Comparison of ENCODE assay signal across 17 cellular contexts in genomic region chr19:15412832-15413231, GRCh38. TPM values are rescaled to one million over a fixed set of nuclear protein-coding genes. Genes with fewer than 3 reads are reported as not detected.
DNase-seq lines count a peak whose midpoint lies in the region; ATAC-seq and TF ChIP-seq lines count a peak whose summit lies in the region.
"Had no signal": no experiment of that assay in that cellular context is flagged by ENCODE, and none has a peak within 500 bp of the region (broad histone marks: within the 10 kb centered on the region; RNA-seq: fewer than 3 reads in every experiment).

No MANE protein-coding gene starts in this region.

- H3K9me3 ChIP-seq in adrenal gland (replicated peaks in 1 of 3) = no peaks in the 10 kb centered on the region
- no peaks in the 10 kb centered on the region for H3K9me3 ChIP-seq in muscle layer of colon (ENCODE audit: low read length)
- H3K9me3 ChIP-seq in neuronal stem cell (replicated peaks in 1 of 2; ENCODE audit: control insufficient read depth in 2 of 2, insufficient read depth in 1 of 2, low read depth in 1 of 2, low read length in 2 of 2) = peaks cover 0 to 7% of the 10 kb centered on the region in 2 donors
- H3K9me3 ChIP-seq: body of pancreas had no signal

- H3K9ac ChIP-seq in muscle layer of colon (ENCODE audit: low read length) = no peak overlapping the region
- H3K9ac ChIP-seq in neuronal stem cell (ENCODE audit: low read depth, low read length, poor library complexity) = no peak overlapping the region

- no peak overlapping the region for H3K4me2 ChIP-seq in GM23338
- H3K4me2 ChIP-seq in neuronal stem cell (ENCODE audit: insufficient read depth, low read length, poor library complexity, severe bottlenecking) = no peak overlapping the region

- TF ChIP-seq POLR2A in adrenal gland (IDR thresholded peaks at IDR 0.05) (no peak), GM18505 (IDR thresholded peaks at IDR 0.05; ENCODE audit: borderline replicate concordance, extremely low read depth, insufficient read depth, insufficient read length) (no peak)

- H2BK120ac ChIP-seq in neuronal stem cell (ENCODE audit: low read depth, low read length) = no peak overlapping the region

- H3K36me3 ChIP-seq in GM23338 (ENCODE audit: insufficient read depth) = peaks cover 10% of the 10 kb centered on the region; the same call in 1 of the 2 replicates
- H3K36me3 ChIP-seq in adrenal gland (replicated peaks in 1 of 2) = peaks cover 0 to 21% of the 10 kb centered on the region in 2 donors
- H3K36me3 ChIP-seq in muscle layer of colon (ENCODE audit: insufficient read depth, low read length) = peaks cover 13% of the 10 kb centered on the region
- peaks cover 17 to 76% of the 10 kb centered on the region in 2 donors for H3K36me3 ChIP-seq in neuronal stem cell (replicated peaks in 1 of 2; ENCODE audit: control insufficient read depth in 2 of 2, insufficient read depth in 2 of 2, low read length in 2 of 2)

- H2BK15ac ChIP-seq in neuronal stem cell (ENCODE audit: low read length) = no peak overlapping the region

- no peak overlapping the region for H4K8ac ChIP-seq in neuronal stem cell (ENCODE audit: low read depth, low read length)

- H3K79me1 ChIP-seq in neuronal stem cell (ENCODE audit: low read depth, low read length) = peaks cover 4% of the 10 kb centered on the region

- WGBS in adrenal gland, 4 donors = 54 to 62% (median 57%) methylated on average over 4 of the region's 4 CpGs
- WGBS in neuronal stem cell (ENCODE audit: extremely low coverage in 2 of 2, insufficient read length in 2 of 2, insufficient replicate concordance in 1 of 2), 2 donors = no CpG with 5 or more reads among the region's 4 CpGs

- peaks cover 40% of the 10 kb centered on the region for H3K36me3 Mint-ChIP-seq in GM23338 (ENCODE audit: low read depth)

- H3K4me1 Mint-ChIP-seq in GM23338 = peaks cover 12% of the 10 kb centered on the region; the same call in 2 of the 3 replicates

- intact Hi-C loops in adrenal gland (cut with DNase I) = no loop called here

- no peak overlapping the region for H2BK5ac ChIP-seq in neuronal stem cell (ENCODE audit: low read length)

- H4K20me1 ChIP-seq in GM23338 (replicated peaks; ENCODE audit: insufficient read depth) = peaks cover 85% of the 10 kb centered on the region

- no peak overlapping the region for H2AFZ ChIP-seq in GM23338
- H2AFZ ChIP-seq in neuronal stem cell (ENCODE audit: low read length) = no peak overlapping the region

- no peak overlapping the region for H2AK5ac ChIP-seq in neuronal stem cell (ENCODE audit: low read depth, low read length)

- no peak overlapping the region for H3K4me3 Mint-ChIP-seq in GM23338
- H3K4me3 Mint-ChIP-seq: activated T-cell treated with anti-CD3 and anti-CD28 coated beads, Interleukin-2, amount 50 U/mL, for 4 hours had no signal

- H3F3A ChIP-seq in GM23338 (replicated peaks; ENCODE audit: low read depth) = peaks cover 9% of the 10 kb centered on the region; the same call in 1 of the 2 replicates

- H3K27ac ChIP-seq in 22Rv1 = peak overlapping the region; percentile 17
- H3K27ac ChIP-seq in GM23338 (ENCODE audit: low read depth) = no peak overlapping the region
- H3K27ac ChIP-seq in adrenal gland = peak overlapping the region; percentile 14 to 76 (median 49)
- H3K27ac ChIP-seq in muscle layer of colon (ENCODE audit: low read depth, low read length) = peak overlapping the region; percentile 13
- H3K27ac ChIP-seq in neuronal stem cell (replicated peaks; ENCODE audit: low read length) = no peak overlapping the region

- TF ChIP-seq CTCF in 22Rv1 (IDR thresholded peaks at IDR 0.05) = no peak
- no peak for TF ChIP-seq CTCF in GM23338 (conservative IDR thresholded peaks at IDR 0.05; ENCODE audit: low read depth in 2 of 2)
- peak in 1 of 6 experiments; percentile 2 for TF ChIP-seq CTCF in adrenal gland (IDR thresholded peaks at IDR 0.05)

- peaks cover 100% of the 10 kb centered on the region for H3K79me2 ChIP-seq in GM23338 (replicated peaks; ENCODE audit: insufficient read depth)

- no peak overlapping the region for H2BK12ac ChIP-seq in neuronal stem cell (ENCODE audit: low read length)

- no peaks in the 10 kb centered on the region for H3K27me3 ChIP-seq in GM23338 (ENCODE audit: insufficient read depth)
- H3K27me3 ChIP-seq in adrenal gland = no peaks in the 10 kb centered on the region
- H3K27me3 ChIP-seq in muscle layer of colon (ENCODE audit: control insufficient read depth in 1 of 2, insufficient read depth in 2 of 2, low read length in 2 of 2) = no peaks in the 10 kb centered on the region
- H3K27me3 ChIP-seq in neuronal stem cell (ENCODE audit: control insufficient read depth in 3 of 3, insufficient read depth in 3 of 3, low read depth in 1 of 3, low read length in 3 of 3) = no peaks in the 10 kb centered on the region
- H3K27me3 ChIP-seq: body of pancreas had no signal

- H3K4me1 ChIP-seq in GM23338 (ENCODE audit: insufficient read depth) = peaks cover 8% of the 10 kb centered on the region; the same call in 1 of the 2 replicates
- H3K4me1 ChIP-seq in adrenal gland (replicated peaks in 1 of 2) = peaks cover 53 to 82% of the 10 kb centered on the region in 2 donors
- H3K4me1 ChIP-seq in muscle layer of colon (ENCODE audit: insufficient read depth, low read length) = peaks cover 37% of the 10 kb centered on the region
- peaks cover 7 to 8% of the 10 kb centered on the region in 2 donors for H3K4me1 ChIP-seq in neuronal stem cell (ENCODE audit: control insufficient read depth in 2 of 2, insufficient read depth in 1 of 2, low read depth in 1 of 2, low read length in 2 of 2)

- H3K9me3 Mint-ChIP-seq in GM23338 = no peaks in the 10 kb centered on the region; the same call in 2 of the 3 replicates
- H3K9me3 Mint-ChIP-seq: activated T-cell treated with anti-CD3 and anti-CD28 coated beads, Interleukin-2, amount 50 U/mL, for 4 hours had no signal

- H3K18ac ChIP-seq in neuronal stem cell (ENCODE audit: low read length) = no peak overlapping the region

- H3K9me2 ChIP-seq in GM23338 (ENCODE audit: insufficient read depth) = no peaks in the 10 kb centered on the region

- no peak for ATAC-seq in GM23338
- no peak for ATAC-seq in GM21381 (IDR thresholded peaks at IDR 0.05; ENCODE audit: unreplicated experiment)
- ATAC-seq in GM18505 (IDR thresholded peaks at IDR 0.05; ENCODE audit: unreplicated experiment) = no peak
- ATAC-seq: activated T-cell treated with anti-CD3 and anti-CD28 coated beads, Interleukin-2, amount 50 U/mL, for 4 hours; body of pancreas; HCT116 had no signal

- H3K4me3 ChIP-seq in GM23338 = no peak overlapping the region
- no peak overlapping the region for H3K4me3 ChIP-seq in adrenal gland
- H3K4me3 ChIP-seq in muscle layer of colon (ENCODE audit: low read depth in 1 of 2, low read length in 2 of 2) = no peak overlapping the region
- H3K4me3 ChIP-seq in neuronal stem cell (ENCODE audit: low read length in 2 of 2) = no peak overlapping the region
- H3K4me3 ChIP-seq: body of pancreas had no signal

- H4K91ac ChIP-seq in neuronal stem cell (ENCODE audit: low read depth, low read length, poor library complexity) = no peak overlapping the region

- peaks cover under 1% of the 10 kb centered on the region for H3K27me3 Mint-ChIP-seq in GM23338 (ENCODE audit: insufficient read depth, low read depth, poor library complexity)

- no peak for DNase-seq in GM23338 (ENCODE audit: low spot score)
- DNase-seq in adrenal gland = no peak
- DNase-seq in neuronal stem cell (ENCODE audit: low spot score) = no peak
- DNase-seq in NCI-H1694 (lab: John Stamatoyannopoulos, UW) = no peak
- DNase-seq: activated CD4-positive, CD25-positive, alpha-beta regulatory T cell; activated T-cell treated with anti-CD3 and anti-CD28 coated beads, Interleukin-2, amount 50 U/mL, for 4 hours; body of pancreas; GDM1; hippocampal formation; NCI-H1092 had no signal

- no peak overlapping the region for H3K4ac ChIP-seq in neuronal stem cell (ENCODE audit: low read length)

- H3K27ac Mint-ChIP-seq in GM23338 = peak overlapping the region; percentile 45; the same call in 1 of the 2 replicates

- H3K23ac ChIP-seq in neuronal stem cell (ENCODE audit: low read depth, low read length, poor library complexity) = no peak overlapping the region

- H3K14ac ChIP-seq in neuronal stem cell (ENCODE audit: low read length) = no peak overlapping the region

TF ChIP-seq in GM23338, 12 proteins besides CTCF, POLR2A, EP300 and RAD21:
- no peak for TF ChIP-seq EZH2phosphoT487 (IDR thresholded peaks at IDR 0.05; ENCODE audit: unreplicated experiment)

RNA-seq across cellular contexts. Expression of gene AKAP8L, which starts 6.0 kb away (rescaled TPM):
- 143 and 165 TPM in 2 replicates for total RNA-seq in GM23338 (2014; rRNA removed; shearing (Covaris generic))
- 72.2 and 78.8 TPM in 2 replicates for polyA plus RNA-seq in GM23338 (2016; fragmentation: Nextera tagmentation; extraction: Ambion mirVana)
- total RNA-seq in adrenal gland = 100 to 1,000 TPM in 5 of 8 donors, 10 to 100 TPM in 3; 48.3 to 206 (median 131) TPM
- 100 to 1,000 TPM in 2 of 3 donors, 10 to 100 TPM in 1; 60.5 to 652 (median 264) TPM for polyA plus RNA-seq in adrenal gland
- polyA plus RNA-seq in neuronal stem cell (2013, experiment 1 of 2) = 180 TPM
- 175 TPM for polyA plus RNA-seq in neuronal stem cell (2013, experiment 2 of 2)

RNA-seq across cellular contexts. Expression of gene AKAP8, which starts 33.2 kb away (rescaled TPM):
- total RNA-seq in GM23338 (2014; rRNA removed; shearing (Covaris generic)) = 26.4 and 36.5 TPM in 2 replicates
- polyA plus RNA-seq in GM23338 (2016; fragmentation: Nextera tagmentation; extraction: Ambion mirVana) (22.4 and 25.2 TPM in 2 replicates), adrenal gland (10 to 100 TPM; 13.4 to 41.7 (median 27.0) TPM)
- total RNA-seq in adrenal gland = 10 to 100 TPM; 13.0 to 45.8 (median 32.2) TPM
- 15.0 TPM for polyA plus RNA-seq in neuronal stem cell (2013, experiment 1 of 2)
- 15.2 TPM for polyA plus RNA-seq in neuronal stem cell (2013, experiment 2 of 2)

RNA-seq across cellular contexts. Expression of gene WIZ, which starts 36.9 kb away (rescaled TPM):
- 29.0 and 39.5 TPM in 2 replicates for total RNA-seq in GM23338 (2014; rRNA removed; shearing (Covaris generic))
- polyA plus RNA-seq in GM23338 (2016; fragmentation: Nextera tagmentation; extraction: Ambion mirVana) (8.9 and 10.3 TPM in 2 replicates), adrenal gland (10 to 100 TPM in 2 of 3 donors, 1 to 10 TPM in 1; 7.9 to 48.1 (median 28.3) TPM)
- total RNA-seq in adrenal gland = 10 to 100 TPM; 22.6 to 49.2 (median 36.3) TPM
- 35.1 TPM for polyA plus RNA-seq in neuronal stem cell (2013, experiment 1 of 2)
- polyA plus RNA-seq in neuronal stem cell (2013, experiment 2 of 2) = 35.0 TPM

RNA-seq across cellular contexts. Expression of gene RASAL3, which starts 51.5 kb away (rescaled TPM):
- 1.3 and 1.9 TPM in 2 replicates for total RNA-seq in GM23338 (2014; rRNA removed; shearing (Covaris generic))
- polyA plus RNA-seq in GM23338 (2016; fragmentation: Nextera tagmentation; extraction: Ambion mirVana) = 1.6 and 1.8 TPM in 2 replicates
- 1 to 10 TPM; 2.6 to 7.6 (median 5.5) TPM for total RNA-seq in adrenal gland
- 10 to 100 TPM in 1 of 3 donors, 1 to 10 TPM in 2; 1.1 to 20.5 (median 5.7) TPM for polyA plus RNA-seq in adrenal gland
- polyA plus RNA-seq in neuronal stem cell (2013, experiment 1 of 2) = 0.04 TPM
- polyA plus RNA-seq in neuronal stem cell (2013, experiment 2 of 2) = 0.06 TPM
- total RNA-seq: HT-29 had no signal
- polyA plus RNA-seq: BJ had no signal

Comparison
In these comparisons a context has a peak if more than half of its experiments do, and no peak if none do; other contexts are left out.
1. H3K27ac ChIP-seq: peak in 22Rv1 (single experiment), adrenal gland (5 of 5) and muscle layer of colon (single experiment); none in GM23338 (single experiment) and neuronal stem cell (single experiment).